ENCODE assay signal across 9 cellular contexts in genomic region chr3:196666001-196666867, GRCh38. TPM values are rescaled to one million over a fixed set of nuclear protein-coding genes. Genes with fewer than 3 reads are reported as not detected.
A peak's percentile ranks its signal among the peaks of the same experiment; 100 is the strongest.
DNase-seq lines count a peak whose midpoint lies in the region; ATAC-seq and TF ChIP-seq lines count a peak whose summit lies in the region.
"Had no signal": no experiment of that assay in that cellular context is flagged by ENCODE, and none has a peak within 500 bp of the region (broad histone marks: within the 10 kb centered on the region; RNA-seq: fewer than 3 reads in every experiment).

No MANE protein-coding gene starts in this region.

- no peak for TF ChIP-seq POLR2A in body of pancreas (IDR thresholded peaks at IDR 0.05)

- no peaks in the 10 kb centered on the region for H3K9me3 ChIP-seq in tibial artery
- H3K9me3 ChIP-seq in body of pancreas, result no peaks in the 10 kb centered on the region

- peak overlapping the region; percentile 84 for H3K27ac ChIP-seq in RWPE1
- no peak overlapping the region for H3K27ac ChIP-seq in tibial artery
- H3K27ac ChIP-seq in body of pancreas, result no peak overlapping the region

- intact Hi-C loops in tibial artery (cut with DNase I; ENCODE audit: low total_unique reads), result no loop called here
- intact Hi-C loops in body of pancreas (cut with DNase I), result no loop called here

- H3K4me3 ChIP-seq in BJ (ENCODE audit: low read depth, low read length) (no peak overlapping the region), tibial artery (no peak overlapping the region), body of pancreas (no peak overlapping the region)
- H3K4me3 ChIP-seq in Jurkat, Clone E6-1 (ENCODE audit: low read length), result no peak overlapping the region

- no peaks in the 10 kb centered on the region for H3K4me1 ChIP-seq in tibial artery
- no peaks in the 10 kb centered on the region for H3K4me1 ChIP-seq in body of pancreas

- CTCF ChIA-PET in BJ (lab: Yijun Ruan, JAX), result interaction anchor here (1.4 kb wide), 1 partner anchor 57 kb away, joined by 4 read pairs; no protein-coding TSS in a partner anchor
- CTCF ChIA-PET in RWPE1 (lab: Yijun Ruan, JAX), result interaction anchor here (0.7 to 1.1 kb wide), 2 partner anchors 50 to 57 kb away, joined by 3 to 4 read pairs; no protein-coding TSS in a partner anchor

- peak overlapping the region; percentile 76 for H3K4me3 Mint-ChIP-seq in glutamatergic neuron (ENCODE audit: unreplicated experiment)
- H3K4me3 Mint-ChIP-seq: activated naive CD4-positive, alpha-beta T cell treated with anti-CD3 and anti-CD28 coated beads, Interleukin-2, amount 50 U/mL, for 24 hours had no signal

- ATAC-seq in body of pancreas, result no peak

- POLR2A ChIA-PET in BJ (lab: Charles Lee) (no interaction called here), RWPE1 (lab: Yijun Ruan, JAX; ENCODE audit: low non-redundant PET) (no interaction called here)

- DNase-seq in BJ (ENCODE audit: low read depth), result peak; percentile 40
- DNase-seq in Jurkat, Clone E6-1 (ENCODE audit: low read depth, low spot score), result peak; percentile 65
- DNase-seq in RWPE1 (ENCODE audit: low spot score), result peak; percentile 46
- DNase-seq in glutamatergic neuron, result peak; percentile 78
- no peak for DNase-seq in tibial artery
- no peak for DNase-seq in GM13977 (ENCODE audit: low spot score)
- no peak for DNase-seq in body of pancreas
- DNase-seq in activated effector memory CD4-positive, alpha-beta T cell treated with anti-CD3 and anti-CD28 coated beads, Interleukin-2, amount 50 U/mL, for 16 hours, result no peak

- TF ChIP-seq CTCF in BJ (IDR thresholded peaks at IDR 0.05; ENCODE audit: insufficient read depth, low read depth, low read length) (no peak), RWPE1 (conservative IDR thresholded peaks at IDR 0.05; ENCODE audit: low read depth) (no peak), glutamatergic neuron (IDR thresholded peaks at IDR 0.05; ENCODE audit: partially characterized antibody, unreplicated experiment) (no peak), tibial artery (IDR thresholded peaks at IDR 0.05) (no peak), GM13977 (IDR thresholded peaks at IDR 0.05; ENCODE audit: extremely low read depth, insufficient read depth, missing control alignments) (no peak), body of pancreas (IDR thresholded peaks at IDR 0.05) (no peak)

- H3K36me3 ChIP-seq in BJ (ENCODE audit: control insufficient read depth, insufficient read depth, low read length) (no peaks in the 10 kb centered on the region), tibial artery (no peaks in the 10 kb centered on the region), body of pancreas (replicated peaks in 1 of 2; ENCODE audit: insufficient read depth in 1 of 2, low read depth in 2 of 2) (no peaks in the 10 kb centered on the region)

- 36 to 37% methylated on average over 23 of the region's 23 CpGs for WGBS in body of pancreas, 2 donors

- H3K4me1 Mint-ChIP-seq in glutamatergic neuron (ENCODE audit: low read depth, unreplicated experiment), result peaks cover 17% of the 10 kb centered on the region

- in situ Hi-C loops in GM13977 (cut with MboI; ENCODE audit: low pct_unique_long_range_greater_than_20kb, low sequenced_read_pairs, unreplicated experiment), result no loop called here

- H3K27me3 ChIP-seq in BJ (ENCODE audit: control insufficient read depth, insufficient read depth, low read length), result peaks cover 6% of the 10 kb centered on the region
- peaks cover 0 to 17% of the 10 kb centered on the region in 2 donors for H3K27me3 ChIP-seq in tibial artery
- H3K27me3 ChIP-seq in body of pancreas, result no peaks in the 10 kb centered on the region

- H3K9me3 Mint-ChIP-seq in glutamatergic neuron (ENCODE audit: unreplicated experiment), result peaks cover 11% of the 10 kb centered on the region
- H3K9me3 Mint-ChIP-seq: activated naive CD4-positive, alpha-beta T cell treated with anti-CD3 and anti-CD28 coated beads, Interleukin-2, amount 50 U/mL, for 24 hours had no signal

- H3K27me3 Mint-ChIP-seq in glutamatergic neuron (ENCODE audit: unreplicated experiment), result peaks cover 7% of the 10 kb centered on the region
- H3K27me3 Mint-ChIP-seq: activated naive CD4-positive, alpha-beta T cell treated with anti-CD3 and anti-CD28 coated beads, Interleukin-2, amount 50 U/mL, for 24 hours had no signal

- H3K36me3 Mint-ChIP-seq in glutamatergic neuron (ENCODE audit: unreplicated experiment), result no peaks in the 10 kb centered on the region

- peak overlapping the region; percentile 99 for H3K27ac Mint-ChIP-seq in glutamatergic neuron (ENCODE audit: unreplicated experiment)
- H3K27ac Mint-ChIP-seq: activated naive CD4-positive, alpha-beta T cell treated with anti-CD3 and anti-CD28 coated beads, Interleukin-2, amount 50 U/mL, for 24 hours had no signal

RNA-seq across cellular contexts. Expression of gene NRROS, which starts 26.7 kb away (rescaled TPM):
- polyA plus RNA-seq in BJ (2011; rRNA removed), result 0.06 and 0.07 TPM in 2 replicates
- 0.10 TPM in 1 of 2 replicates, not detected in the other for polyA minus RNA-seq in BJ (2011; rRNA and poly(A)+ RNA removed)
- polyA plus RNA-seq in Jurkat, Clone E6-1 (2012; ENCODE audit: insufficient read depth, insufficient read length), result 43.7 TPM
- total RNA-seq in glutamatergic neuron (ENCODE audit: unreplicated experiment) (0.42 TPM), body of pancreas (1 to 10 TPM in 1 of 2 donors, under 1 TPM in 1; 0.66 to 1.8 TPM)

RNA-seq across cellular contexts. Expression of gene CEP19, which starts 45.8 kb away (rescaled TPM):
- 1.9 and 2.4 TPM in 2 replicates for polyA plus RNA-seq in BJ (2011; rRNA removed)
- polyA minus RNA-seq in BJ (2011; rRNA and poly(A)+ RNA removed), result 0.38 and 0.46 TPM in 2 replicates
- polyA plus RNA-seq in Jurkat, Clone E6-1 (2012; ENCODE audit: insufficient read depth, insufficient read length), result 3.8 TPM
- total RNA-seq in glutamatergic neuron (ENCODE audit: unreplicated experiment), result 3.3 TPM
- under 1 TPM in 1 of 2 donors, not detected in 1; 0.78 TPM for total RNA-seq in body of pancreas

RNA-seq across cellular contexts. Expression of gene PIGX, which starts 45.9 kb away (rescaled TPM):
- 7.8 and 18.5 TPM in 2 replicates for polyA plus RNA-seq in BJ (2011; rRNA removed)
- polyA minus RNA-seq in BJ (2011; rRNA and poly(A)+ RNA removed), result 4.7 and 7.3 TPM in 2 replicates
- 49.4 TPM for polyA plus RNA-seq in Jurkat, Clone E6-1 (2012; ENCODE audit: insufficient read depth, insufficient read length)
- 20.1 TPM for total RNA-seq in glutamatergic neuron (ENCODE audit: unreplicated experiment)
- 10 to 100 TPM; 16.6 to 41.5 TPM for total RNA-seq in body of pancreas

Comparison
In these comparisons a context has a peak if more than half of its experiments do, and no peak if none do; other contexts are left out.
1. DNase-seq: peak in BJ (single experiment), Jurkat, Clone E6-1 (single experiment), RWPE1 (single experiment) and glutamatergic neuron (single experiment); none in tibial artery (0 of 2), GM13977 (single experiment), body of pancreas (0 of 4) and activated effector memory CD4-positive, alpha-beta T cell treated with anti-CD3 and anti-CD28 coated beads, Interleukin-2, amount 50 U/mL, for 16 hours (single experiment).